In the genomic region with DNA sequence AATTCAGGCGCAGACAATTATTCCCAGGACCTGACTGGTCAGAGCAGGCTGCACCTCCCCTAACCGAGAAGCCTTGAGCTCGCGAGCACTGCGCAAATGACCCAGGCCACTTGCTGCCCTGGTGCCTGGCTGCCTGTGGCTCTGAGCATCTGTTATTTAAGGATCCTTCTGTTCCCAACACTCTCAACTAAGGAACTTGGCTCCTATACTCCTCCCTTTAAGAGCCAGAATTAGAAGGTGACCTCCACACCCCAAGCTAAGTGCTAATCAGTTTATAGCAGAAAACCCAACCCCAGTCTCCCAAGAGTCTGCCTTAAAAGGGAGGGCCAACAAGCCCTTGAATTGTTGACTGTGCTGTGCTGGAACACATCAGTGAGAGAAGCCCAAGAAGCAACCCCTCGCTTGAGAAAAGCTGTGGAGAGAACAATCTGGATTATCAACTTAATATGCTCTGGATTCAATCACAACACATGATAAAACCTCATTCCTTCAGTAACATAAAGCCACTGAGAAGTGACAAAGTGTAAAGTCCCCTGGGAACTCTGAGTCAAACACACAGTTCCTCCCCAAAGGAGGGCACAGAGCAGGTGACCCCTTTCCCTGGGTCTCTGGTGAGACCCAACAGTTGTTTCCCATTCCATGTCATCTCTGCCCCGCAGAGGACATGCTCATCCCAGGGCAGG, we compare ENCODE assay signal across 1 cellular context.
TF ChIP-seq lines count a peak whose summit lies in the region.

No MANE protein-coding gene starts in this region.

TF ChIP-seq in WTC11, 78 proteins besides CTCF, POLR2A, EP300 and RAD21 (continued from another document):
- TF ChIP-seq, protein P1, sequence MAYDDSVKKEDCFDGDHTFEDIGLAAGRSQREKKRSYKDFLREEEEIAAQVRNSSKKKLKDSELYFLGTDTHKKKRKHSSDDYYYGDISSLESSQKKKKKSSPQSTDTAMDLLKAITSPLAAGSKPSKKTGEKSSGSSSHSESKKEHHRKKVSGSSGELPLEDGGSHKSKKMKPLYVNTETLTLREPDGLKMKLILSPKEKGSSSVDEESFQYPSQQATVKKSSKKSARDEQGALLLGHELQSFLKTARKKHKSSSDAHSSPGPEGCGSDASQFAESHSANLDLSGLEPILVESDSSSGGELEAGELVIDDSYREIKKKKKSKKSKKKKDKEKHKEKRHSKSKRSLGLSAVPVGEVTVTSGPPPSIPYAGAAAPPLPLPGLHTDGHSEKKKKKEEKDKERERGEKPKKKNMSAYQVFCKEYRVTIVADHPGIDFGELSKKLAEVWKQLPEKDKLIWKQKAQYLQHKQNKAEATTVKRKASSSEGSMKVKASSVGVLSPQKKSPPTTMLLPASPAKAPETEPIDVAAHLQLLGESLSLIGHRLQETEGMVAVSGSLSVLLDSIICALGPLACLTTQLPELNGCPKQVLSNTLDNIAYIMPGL (CRISPR knock-in tag; IDR thresholded peaks at IDR 0.05) = no peak
- TF ChIP-seq SMAD4 (CRISPR knock-in tag; IDR thresholded peaks at IDR 0.05) = no peak
- TF ChIP-seq, protein P2, sequence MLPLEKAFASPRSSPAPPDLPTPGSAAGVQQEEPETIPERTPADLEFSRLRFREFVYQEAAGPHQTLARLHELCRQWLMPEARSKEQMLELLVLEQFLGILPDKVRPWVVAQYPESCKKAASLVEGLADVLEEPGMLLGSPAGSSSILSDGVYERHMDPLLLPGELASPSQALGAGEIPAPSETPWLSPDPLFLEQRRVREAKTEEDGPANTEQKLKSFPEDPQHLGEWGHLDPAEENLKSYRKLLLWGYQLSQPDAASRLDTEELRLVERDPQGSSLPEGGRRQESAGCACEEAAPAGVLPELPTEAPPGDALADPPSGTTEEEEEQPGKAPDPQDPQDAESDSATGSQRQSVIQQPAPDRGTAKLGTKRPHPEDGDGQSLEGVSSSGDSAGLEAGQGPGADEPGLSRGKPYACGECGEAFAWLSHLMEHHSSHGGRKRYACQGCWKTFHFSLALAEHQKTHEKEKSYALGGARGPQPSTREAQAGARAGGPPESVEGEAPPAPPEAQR (CRISPR knock-in tag; IDR thresholded peaks at IDR 0.05) = no peak
- TF ChIP-seq ZNF138 (CRISPR knock-in tag; conservative IDR thresholded peaks at IDR 0.05) = no peak
- TF ChIP-seq USF1 (CRISPR knock-in tag; IDR thresholded peaks at IDR 0.05) = no peak
TF ChIP-seq in WTC11: peak in this region for 0.
